ENCODE assay signal across 1 cellular context in genomic region chr3:46266598-46266997, GRCh38.
TF ChIP-seq lines count a peak whose summit lies in the region.

No MANE protein-coding gene starts in this region.

TF ChIP-seq in SK-N-SH treated with all-trans-retinoic acid at 6 μM for 48 hours, 23 proteins besides CTCF, POLR2A, EP300 and RAD21 (continued from another document):
- no peak for TF ChIP-seq CREB5 (CRISPR knock-in tag; IDR thresholded peaks at IDR 0.05; ENCODE audit: low read depth)
- no peak for TF ChIP-seq ESRRG (CRISPR knock-in tag; IDR thresholded peaks at IDR 0.05)
- TF ChIP-seq ISL1 (CRISPR knock-in tag; IDR thresholded peaks at IDR 0.05) = no peak
- no peak for TF ChIP-seq CSDC2 (CRISPR knock-in tag; IDR thresholded peaks at IDR 0.05)
- no peak for TF ChIP-seq GLIS3 (CRISPR knock-in tag; IDR thresholded peaks at IDR 0.05)
- no peak for TF ChIP-seq RARB (CRISPR knock-in tag; IDR thresholded peaks at IDR 0.05)
- TF ChIP-seq ZNF70 (CRISPR knock-in tag; IDR thresholded peaks at IDR 0.05) = no peak
- no peak for TF ChIP-seq ZFP3 (CRISPR knock-in tag; IDR thresholded peaks at IDR 0.05)
